Comparison of ENCODE assay signal across 15 cellular contexts in the genomic region with DNA sequence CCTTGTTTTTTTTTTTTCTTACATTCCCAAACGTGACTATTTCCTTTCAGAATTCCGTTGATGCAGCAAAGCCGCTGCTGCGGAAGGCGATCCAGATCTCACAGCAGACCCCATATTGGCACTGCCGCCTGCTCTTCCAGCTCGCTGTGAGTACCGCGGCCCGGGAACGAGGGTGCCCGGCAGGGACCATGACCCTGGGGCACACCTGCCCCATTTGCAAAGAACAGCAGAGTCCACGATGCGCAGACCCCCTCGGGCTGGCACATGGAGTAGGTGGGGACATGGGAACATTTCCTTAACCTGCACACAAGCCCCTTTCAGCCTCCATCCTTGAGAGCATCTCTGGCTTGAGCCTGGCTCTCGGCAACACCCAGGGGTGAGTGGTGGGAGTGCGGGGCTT. TPM values are rescaled to one million over a fixed set of nuclear protein-coding genes. Genes with fewer than 3 reads are reported as not detected.
DNase-seq lines count a peak whose midpoint lies in the region; TF ChIP-seq lines count a peak whose summit lies in the region.
"Had no signal": no experiment of that assay in that cellular context is flagged by ENCODE, and none has a peak within 500 bp of the region (broad histone marks: within the 10 kb centered on the region; RNA-seq: fewer than 3 reads in every experiment).

No MANE protein-coding gene starts in this region.

- H3K4me1 ChIP-seq in mammary epithelial cell (ENCODE audit: insufficient read depth, low read length) (peaks cover 48% of the 10 kb centered on the region), esophagus (ENCODE audit: control insufficient read depth in 2 of 2, insufficient read depth in 2 of 2, low read length in 1 of 2) (peaks cover 5 to 24% of the 10 kb centered on the region in 2 donors)
- H3K4me1 ChIP-seq: BLaER1, Caco-2, HAP-1 had no signal

- H3K27ac Mint-ChIP-seq in MCF 10A (ENCODE audit: low read depth, unreplicated experiment) (no peak overlapping the region), neural crest cell (ENCODE audit: unreplicated experiment) (peak overlapping the region; percentile 27), mesothelial cell of epicardium (no peak overlapping the region)
- H3K27ac Mint-ChIP-seq: CD8-positive, alpha-beta memory T cell had no signal

- H3K27me3 Mint-ChIP-seq in MCF 10A (ENCODE audit: insufficient read depth, unreplicated experiment) (no peaks in the 10 kb centered on the region), neural crest cell (ENCODE audit: low read depth) (no peaks in the 10 kb centered on the region), mesothelial cell of epicardium (ENCODE audit: low read depth) (no peaks in the 10 kb centered on the region)
- H3K27me3 Mint-ChIP-seq: CD8-positive, alpha-beta memory T cell had no signal

- no peaks in the 10 kb centered on the region for H3K4me1 Mint-ChIP-seq in MCF 10A (ENCODE audit: insufficient read depth, unreplicated experiment)
- H3K4me1 Mint-ChIP-seq in neural crest cell, result no peaks in the 10 kb centered on the region
- no peaks in the 10 kb centered on the region for H3K4me1 Mint-ChIP-seq in mesothelial cell of epicardium

- H3K36me3 ChIP-seq in mammary epithelial cell (ENCODE audit: insufficient read depth, low read length), result peaks cover 3% of the 10 kb centered on the region
- H3K36me3 ChIP-seq in esophagus (ENCODE audit: control insufficient read depth in 2 of 2, insufficient read depth in 2 of 2, low read length in 1 of 2), result peaks cover 22 to 42% of the 10 kb centered on the region in 2 donors

- H3K9me3 ChIP-seq in mammary epithelial cell (replicated peaks; ENCODE audit: insufficient read depth, low read length) (no peaks in the 10 kb centered on the region), esophagus (ENCODE audit: control insufficient read depth in 2 of 2, insufficient read depth in 1 of 2, low read depth in 1 of 2, low read length in 1 of 2) (no peaks in the 10 kb centered on the region)
- H3K9me3 ChIP-seq: BLaER1, Caco-2, HAP-1 had no signal

- intact Hi-C loops in mammary epithelial cell (cut with micrococcal nuclease) (no loop called here), MCF 10A (cut with micrococcal nuclease) (no loop called here)

- peaks cover 21% of the 10 kb centered on the region for H3K79me2 ChIP-seq in mammary epithelial cell (ENCODE audit: insufficient read depth, low read length)

- no peak overlapping the region for H3K27ac ChIP-seq in mammary epithelial cell (ENCODE audit: insufficient read depth, low read depth, low read length)
- H3K27ac ChIP-seq in esophagus (ENCODE audit: low read depth in 2 of 2, low read length in 1 of 2), result peak overlapping the region; percentile 93 to 95
- H3K27ac ChIP-seq: 22Rv1, BLaER1 had no signal

- peaks cover 61% of the 10 kb centered on the region for H3K36me3 Mint-ChIP-seq in MCF 10A (ENCODE audit: insufficient read depth, unreplicated experiment)
- no peaks in the 10 kb centered on the region for H3K36me3 Mint-ChIP-seq in neural crest cell (ENCODE audit: low read depth)
- peaks cover 22% of the 10 kb centered on the region for H3K36me3 Mint-ChIP-seq in mesothelial cell of epicardium

- peak overlapping the region; percentile 15 for H3K4me2 ChIP-seq in mammary epithelial cell (ENCODE audit: insufficient read depth, low read depth, low read length)
- H3K4me2 ChIP-seq: BLaER1 had no signal

- H3K4me3 Mint-ChIP-seq in MCF 10A (ENCODE audit: unreplicated experiment), result no peak overlapping the region
- no peak overlapping the region for H3K4me3 Mint-ChIP-seq in neural crest cell
- H3K4me3 Mint-ChIP-seq in mesothelial cell of epicardium, result no peak overlapping the region
- H3K4me3 Mint-ChIP-seq: CD8-positive, alpha-beta memory T cell had no signal

- H3K9me3 Mint-ChIP-seq in MCF 10A (ENCODE audit: unreplicated experiment) (no peaks in the 10 kb centered on the region), neural crest cell (no peaks in the 10 kb centered on the region), mesothelial cell of epicardium (no peaks in the 10 kb centered on the region)
- H3K9me3 Mint-ChIP-seq: CD8-positive, alpha-beta memory T cell had no signal

- H3K9ac ChIP-seq in mammary epithelial cell (ENCODE audit: insufficient read depth, low read length), result no peak overlapping the region
- H3K9ac ChIP-seq: BLaER1 had no signal

- H3K27me3 ChIP-seq in mammary epithelial cell (ENCODE audit: insufficient read depth, low read length) (no peaks in the 10 kb centered on the region), esophagus (ENCODE audit: control insufficient read depth in 1 of 2, insufficient read depth in 2 of 2, low read length in 2 of 2) (no peaks in the 10 kb centered on the region)
- H3K27me3 ChIP-seq: BLaER1 had no signal

- 42% methylated on average over 14 of the region's 17 CpGs for WGBS in mammary epithelial cell (ENCODE audit: low coverage, missing lambda C conversion rate)
- 60 to 72% methylated on average over 17 of the region's 17 CpGs for WGBS in esophagus, 2 donors

- in situ Hi-C loops in mammary epithelial cell (cut with MboI; ENCODE audit: low sequenced_read_pairs in 2 of 2), result loop anchor here in 1 of 2 donors (25.0 kb wide), 1 partner anchor 175 kb away; a partner anchor contains a TSS

- no peak overlapping the region for H3K4me3 ChIP-seq in mammary epithelial cell (replicated peaks in 1 of 3; ENCODE audit: insufficient read depth in 1 of 3, low read depth in 2 of 3, low read length in 3 of 3)
- no peak overlapping the region for H3K4me3 ChIP-seq in esophagus (ENCODE audit: low read depth in 1 of 2, low read length in 2 of 2)
- H3K4me3 ChIP-seq: BLaER1, HAP-1 had no signal

- POLR2A ChIA-PET in MCF 10A (lab: Yijun Ruan, JAX), result interaction anchor here (1.4 kb wide), 1 partner anchor 15 kb away, joined by 4 read pairs; no protein-coding TSS in a partner anchor

- DNase-seq in mammary epithelial cell (no peak), MCF 10A (ENCODE audit: unreplicated experiment) (no peak), neural crest cell (ENCODE audit: low read depth, low spot score) (no peak), foreskin melanocyte (no peak), mesothelial cell of epicardium (ENCODE audit: low spot score in 2 of 2, unreplicated experiment in 2 of 2) (no peak)
- DNase-seq in activated CD8-positive, alpha-beta memory T cell treated with anti-CD3 and anti-CD28 coated beads, Interleukin-2, amount 50 U/mL, for 48 hours, result no peak
- DNase-seq: Caco-2; CD8-positive, alpha-beta memory T cell; DND-41; GDM1; GOT3 had no signal

- CTCF ChIA-PET in mammary epithelial cell (lab: Charles Lee; ENCODE audit: low non-redundant PET), result no interaction called here
- CTCF ChIA-PET in MCF 10A (lab: Yijun Ruan, JAX), result interaction anchor here (0.7 kb wide), 1 partner anchor 41 kb away, joined by 3 read pairs; no protein-coding TSS in a partner anchor

- H2AFZ ChIP-seq in mammary epithelial cell (ENCODE audit: low read depth, low read length), result no peak overlapping the region

- TF ChIP-seq CTCF in mammary epithelial cell (conservative IDR thresholded peaks at IDR 0.05 in 1 of 2, IDR thresholded peaks at IDR 0.05 in 1 of 2; ENCODE audit: extremely low read depth in 1 of 2, insufficient read depth in 1 of 2, low read depth in 1 of 2, low read length in 2 of 2) (no peak), MCF 10A (IDR thresholded peaks at IDR 0.05; ENCODE audit: unreplicated experiment) (no peak), neural crest cell (conservative IDR thresholded peaks at IDR 0.05) (no peak), mesothelial cell of epicardium (IDR thresholded peaks at IDR 0.05; ENCODE audit: unreplicated experiment) (no peak)

- dilution Hi-C loops in mammary epithelial cell (cut with HindIII; ENCODE audit: low sequenced_read_pairs), result loop anchor here (5.0 to 10.0 kb wide), 3 partner anchors 120 to 295 kb away; no protein-coding TSS in a partner anchor

- BruUV-seq in mammary epithelial cell (replicated peaks; lab: Mats Ljungman, UMichigan) (no TSS peak), MCF 10A (replicated peaks; lab: Mats Ljungman, UMichigan) (no TSS peak)

- H4K20me1 ChIP-seq in mammary epithelial cell (ENCODE audit: insufficient read depth, low read length), result no peaks in the 10 kb centered on the region

RNA-seq across cellular contexts. Expression of a gene that starts 16.5 kb away (rescaled TPM):
- total RNA-seq in mammary epithelial cell (10 to 100 TPM; 39.7 to 44.5 TPM), MCF 10A (2022) (50.1 and 55.9 TPM in 2 replicates), neural crest cell (68.8 and 70.8 TPM in 2 replicates), mesothelial cell of epicardium (93.0 to 107 TPM (median 94.7 TPM) in 3 replicates)
- polyA plus RNA-seq in mammary epithelial cell (11.1 TPM), esophagus (10 to 100 TPM; 19.6 to 35.6 TPM)
- polyA minus RNA-seq in mammary epithelial cell, result 19.0 TPM

RNA-seq across cellular contexts. Expression of a gene that starts 16.8 kb away (rescaled TPM):
- total RNA-seq in mammary epithelial cell, result 10 to 100 TPM; 23.3 to 48.1 TPM
- 29.2 TPM for polyA plus RNA-seq in mammary epithelial cell
- polyA minus RNA-seq in mammary epithelial cell, result 22.2 TPM
- 46.0 and 51.1 TPM in 2 replicates for total RNA-seq in MCF 10A (2022)
- 10 to 100 TPM; 27.8 to 42.6 TPM for polyA plus RNA-seq in esophagus
- total RNA-seq in neural crest cell, result 89.9 and 101 TPM in 2 replicates
- total RNA-seq in mesothelial cell of epicardium, result 70.2 to 77.2 TPM (median 74.9 TPM) in 3 replicates
